In genomic region chr10:35447693-35448407, GRCh38 we compare ENCODE assay signal across 8 cellular contexts.
A peak's percentile ranks its signal among the peaks of the same experiment; 100 is the strongest.
DNase-seq lines count a peak whose midpoint lies in the region; ATAC-seq, FAIRE-seq and TF ChIP-seq lines count a peak whose summit lies in the region.

No MANE protein-coding gene starts in this region.

- no peak for TF ChIP-seq CTCF in CD8-positive, alpha-beta T cell (IDR thresholded peaks at IDR 0.05)
- no peak for TF ChIP-seq CTCF in sigmoid colon (IDR thresholded peaks at IDR 0.05)

- H3K4me3 Mint-ChIP-seq in CD8-positive, alpha-beta T cell, result peak overlapping the region; percentile 35
- peak overlapping the region; percentile 87 for H3K4me3 Mint-ChIP-seq in activated T-helper 17 cell treated with anti-CD3 and anti-CD28 coated beads, Interleukin-2, amount 50 U/mL, for 72 hours

- TF ChIP-seq POLR2A in sigmoid colon (IDR thresholded peaks at IDR 0.05), result no peak

- peaks cover 16% of the 10 kb centered on the region for H3K9me3 ChIP-seq in CD8-positive, alpha-beta T cell (ENCODE audit: low read length)
- H3K9me3 ChIP-seq in sigmoid colon, result peaks cover 0 to 12% (median 7%) of the 10 kb centered on the region in 4 donors

- no peaks in the 10 kb centered on the region for H3K27me3 ChIP-seq in CD8-positive, alpha-beta T cell (ENCODE audit: insufficient read depth, low read length)
- H3K27me3 ChIP-seq in sigmoid colon (no peaks in the 10 kb centered on the region), H7 (ENCODE audit: control insufficient read depth, insufficient read depth, low read length) (no peaks in the 10 kb centered on the region)

- H3K4me3 ChIP-seq in CD8-positive, alpha-beta T cell (ENCODE audit: low read depth, low read length), result peak overlapping the region; percentile 41
- H3K4me3 ChIP-seq in sigmoid colon, result no peak overlapping the region
- H3K4me3 ChIP-seq in H7 (ENCODE audit: insufficient read depth, low read depth, low read length), result no peak overlapping the region

- peaks cover 20% of the 10 kb centered on the region for H3K9me3 Mint-ChIP-seq in CD8-positive, alpha-beta T cell
- peaks cover 8% of the 10 kb centered on the region for H3K9me3 Mint-ChIP-seq in activated T-helper 17 cell treated with anti-CD3 and anti-CD28 coated beads, Interleukin-2, amount 50 U/mL, for 72 hours

- H3K36me3 ChIP-seq in CD8-positive, alpha-beta T cell (ENCODE audit: insufficient read depth, low read length), result no peaks in the 10 kb centered on the region
- H3K36me3 ChIP-seq in sigmoid colon (no peaks in the 10 kb centered on the region), H7 (replicated peaks; ENCODE audit: control insufficient read depth, insufficient read depth, low read length) (no peaks in the 10 kb centered on the region)

- peaks cover 61% of the 10 kb centered on the region for H3K4me1 ChIP-seq in CD8-positive, alpha-beta T cell (ENCODE audit: insufficient read depth, low read length)
- peaks cover 0 to 72% (median 57%) of the 10 kb centered on the region in 4 donors for H3K4me1 ChIP-seq in sigmoid colon

- H3K27me3 Mint-ChIP-seq in CD8-positive, alpha-beta T cell (ENCODE audit: low read depth), result no peaks in the 10 kb centered on the region
- H3K27me3 Mint-ChIP-seq in activated T-helper 17 cell treated with anti-CD3 and anti-CD28 coated beads, Interleukin-2, amount 50 U/mL, for 72 hours, result no peaks in the 10 kb centered on the region

- TF ChIP-seq EP300 in sigmoid colon (IDR thresholded peaks at IDR 0.05), result no peak

- CTCF ChIA-PET in CD8-positive, alpha-beta T cell (lab: Charles Lee), result no interaction called here

- peak overlapping the region; percentile 93 for H3K27ac Mint-ChIP-seq in CD8-positive, alpha-beta T cell
- peak overlapping the region; percentile 96 for H3K27ac Mint-ChIP-seq in activated T-helper 17 cell treated with anti-CD3 and anti-CD28 coated beads, Interleukin-2, amount 50 U/mL, for 72 hours

- H3K36me3 Mint-ChIP-seq in CD8-positive, alpha-beta T cell, result peaks cover 20% of the 10 kb centered on the region
- no peaks in the 10 kb centered on the region for H3K36me3 Mint-ChIP-seq in activated T-helper 17 cell treated with anti-CD3 and anti-CD28 coated beads, Interleukin-2, amount 50 U/mL, for 72 hours (ENCODE audit: low read depth)

- peaks cover 80% of the 10 kb centered on the region for H3K4me1 Mint-ChIP-seq in CD8-positive, alpha-beta T cell (ENCODE audit: low read depth)
- H3K4me1 Mint-ChIP-seq in activated T-helper 17 cell treated with anti-CD3 and anti-CD28 coated beads, Interleukin-2, amount 50 U/mL, for 72 hours, result peaks cover 60% of the 10 kb centered on the region

- intact Hi-C loops in CD8-positive, alpha-beta T cell (cut with DNase I, micrococcal nuclease), result no loop called here
- intact Hi-C loops in sigmoid colon (cut with DNase I), result no loop called here

- WGBS in sigmoid colon, 2 donors, result 28 to 33% methylated on average over 14 of the region's 14 CpGs

- peak; percentile 67 for ATAC-seq in CD8-positive, alpha-beta T cell
- peak; percentile 42 for ATAC-seq in activated T-helper 17 cell treated with anti-CD3 and anti-CD28 coated beads, Interleukin-2, amount 50 U/mL, for 72 hours (replicated peaks)

- POLR2A ChIA-PET in CD8-positive, alpha-beta T cell (lab: Charles Lee), result interaction anchor here (0.8 to 1.0 kb wide), 2 partner anchors 11 to 12 kb away, joined by 3 to 4 read pairs; no protein-coding TSS in a partner anchor

- no peak for FAIRE-seq in frontal cortex (lab: Jason Lieb, UNC)

- H3K27ac ChIP-seq in CD8-positive, alpha-beta T cell (ENCODE audit: low read depth, low read length), result peak overlapping the region; percentile 64
- H3K27ac ChIP-seq in sigmoid colon, result peak overlapping the region; percentile 6 to 73 (median 50)

- peak in 4 of 7 experiments; percentile 10 to 34 (median 19) for DNase-seq in CD8-positive, alpha-beta T cell
- DNase-seq in Kasumi-1 (lab: John Stamatoyannopoulos, UW), result peak; percentile 28 to 53
- peak; percentile 64 for DNase-seq in glomerular visceral epithelial cell (ENCODE audit: extremely low spot score)
- no peak for DNase-seq in sigmoid colon
- DNase-seq in NCI-H2107 (lab: John Stamatoyannopoulos, UW), result no peak
- DNase-seq in H7, result no peak
- no peak for DNase-seq in frontal cortex (ENCODE audit: low spot score in 2 of 2)

Comparison
In these comparisons a context has a peak if more than half of its experiments do, and no peak if none do; other contexts are left out.
1. DNase-seq: peak in CD8-positive, alpha-beta T cell (4 of 7), Kasumi-1 (2 of 2) and glomerular visceral epithelial cell (single experiment); none in sigmoid colon (single experiment), NCI-H2107 (single experiment), H7 (single experiment) and frontal cortex (0 of 2).